11 cellular contexts compared by ENCODE assay signal in the genomic region with DNA sequence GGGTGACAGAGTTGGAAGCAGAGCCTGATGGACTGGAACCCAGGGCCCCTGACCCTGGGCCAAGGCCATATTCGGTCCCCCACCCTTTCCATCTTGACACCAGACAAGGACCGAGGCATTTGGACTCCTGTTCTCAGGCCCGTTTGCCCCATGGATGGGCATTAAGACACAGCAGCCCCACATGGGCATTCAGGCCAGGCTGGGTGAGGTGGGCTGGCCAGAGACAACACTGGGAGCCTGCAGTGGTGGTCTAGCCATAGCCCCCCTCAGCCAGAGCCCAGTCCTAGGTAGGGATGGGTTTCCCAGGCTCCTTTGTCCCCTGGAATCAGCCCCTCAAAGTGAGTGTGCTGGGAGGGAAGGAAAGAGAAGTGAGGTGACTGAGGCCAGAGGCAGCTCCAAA. TPM values are rescaled to one million over a fixed set of nuclear protein-coding genes. Genes with fewer than 3 reads are reported as not detected.
A peak's percentile ranks its signal among the peaks of the same experiment; 100 is the strongest.
DNase-seq lines count a peak whose midpoint lies in the region; ATAC-seq and TF ChIP-seq lines count a peak whose summit lies in the region.
"Had no signal": no experiment of that assay in that cellular context is flagged by ENCODE, and none has a peak within 500 bp of the region (broad histone marks: within the 10 kb centered on the region; RNA-seq: fewer than 3 reads in every experiment).

No MANE protein-coding gene starts in this region.

- no peak for ATAC-seq in heart left ventricle
- no peak for ATAC-seq in left ventricle myocardium superior
- no peak for ATAC-seq in naive thymus-derived CD8-positive, alpha-beta T cell

- 45 to 61% (median 50%) methylated on average over 3 of the region's 3 CpGs for WGBS in heart left ventricle, 4 donors
- 69 to 92% (median 76%) methylated on average over 3 of the region's 3 CpGs; no CpG with 5 or more reads in 1 of the 5 donors for WGBS in spleen, 5 donors

- H3K36me3 ChIP-seq in heart left ventricle, result peaks cover 0 to 44% (median 34%) of the 10 kb centered on the region in 9 donors
- no peaks in the 10 kb centered on the region for H3K36me3 ChIP-seq in uterus
- H3K36me3 ChIP-seq in spleen, result peaks cover 0 to 49% (median 26%) of the 10 kb centered on the region in 6 donors
- H3K36me3 ChIP-seq: BE2C had no signal

- H3K4me1 Mint-ChIP-seq in dendritic cell treated with granulocyte-macrophage colony-stimulating factor and Interleukin-4, amounts not matched to agents 40 ng/mL and 50 ng/mL, for 4 days (ENCODE audit: low read depth), result peaks cover 43% of the 10 kb centered on the region
- H3K4me1 Mint-ChIP-seq in naive thymus-derived CD8-positive, alpha-beta T cell, result peaks cover 23 to 56% (median 49%) of the 10 kb centered on the region in 4 donors

- H3K36me3 Mint-ChIP-seq in dendritic cell treated with granulocyte-macrophage colony-stimulating factor and Interleukin-4, amounts not matched to agents 40 ng/mL and 50 ng/mL, for 4 days (ENCODE audit: low read depth), result peaks cover 53% of the 10 kb centered on the region
- H3K36me3 Mint-ChIP-seq in naive thymus-derived CD8-positive, alpha-beta T cell, result peaks cover 0 to 28% (median 0%) of the 10 kb centered on the region in 3 donors

- no peak for TF ChIP-seq POLR2A in heart left ventricle (IDR thresholded peaks at IDR 0.05)
- TF ChIP-seq POLR2A in uterus (IDR thresholded peaks at IDR 0.05), result no peak
- no peak for TF ChIP-seq POLR2A in spleen (IDR thresholded peaks at IDR 0.05)

- H3K4me3 ChIP-seq in heart left ventricle, result peak overlapping the region in 9 of 12 donors; percentile 69 to 97 (median 80)
- peak overlapping the region in 1 of 2 donors; percentile 59 for H3K4me3 ChIP-seq in uterus
- H3K4me3 ChIP-seq in spleen, result peak overlapping the region in 3 of 8 donors; percentile 84 to 94 (median 91)

- H3K4me3 Mint-ChIP-seq in dendritic cell treated with granulocyte-macrophage colony-stimulating factor and Interleukin-4, amounts not matched to agents 40 ng/mL and 50 ng/mL, for 4 days, result no peak overlapping the region
- H3K4me3 Mint-ChIP-seq in naive thymus-derived CD8-positive, alpha-beta T cell, result peak overlapping the region in 9 of 10 donors; percentile 26 to 99 (median 98)

- H3K9me3 ChIP-seq in heart left ventricle, result no peaks in the 10 kb centered on the region
- H3K9me3 ChIP-seq in uterus, result no peaks in the 10 kb centered on the region
- no peaks in the 10 kb centered on the region for H3K9me3 ChIP-seq in spleen
- H3K9me3 ChIP-seq: BE2C had no signal

- no peaks in the 10 kb centered on the region for H3K9me3 Mint-ChIP-seq in dendritic cell treated with granulocyte-macrophage colony-stimulating factor and Interleukin-4, amounts not matched to agents 40 ng/mL and 50 ng/mL, for 4 days
- no peaks in the 10 kb centered on the region for H3K9me3 Mint-ChIP-seq in naive thymus-derived CD8-positive, alpha-beta T cell

- intact Hi-C loops in heart left ventricle (cut with DNase I) (loop anchor here in 5 of 10 donors (5.0 to 10.0 kb wide), 3 partner anchors 56 to 198 kb away; a partner anchor contains a TSS), left ventricle myocardium superior (cut with micrococcal nuclease) (no loop called here), uterus (cut with DNase I; ENCODE audit: low total_unique reads) (no loop called here), spleen (cut with DNase I; ENCODE audit: low total_unique reads) (no loop called here)
- intact Hi-C loops in dendritic cell treated with granulocyte-macrophage colony-stimulating factor and Interleukin-4, amounts not matched to agents 40 ng/mL and 50 ng/mL, for 4 days (cut with micrococcal nuclease), result loop anchor here (10.0 kb wide), 2 partner anchors 58 to 198 kb away; a partner anchor contains a TSS

- H3K27ac ChIP-seq in heart left ventricle, result peak overlapping the region in 10 of 12 donors; percentile 85 to 97 (median 90)
- H3K27ac ChIP-seq in uterus, result peak overlapping the region; percentile 78 to 84
- peak overlapping the region in 2 of 8 donors; percentile 89 to 90 for H3K27ac ChIP-seq in spleen

- peak in 1 of 5 donors; percentile 38 for DNase-seq in heart left ventricle
- no peak for DNase-seq in left ventricle myocardium superior
- no peak for DNase-seq in naive thymus-derived CD8-positive, alpha-beta T cell
- no peak for DNase-seq in uterus
- DNase-seq in GM10248 (ENCODE audit: extremely low spot score), result no peak
- no peak for DNase-seq in DMS 273 treated with DMSO at 0.1 percent for 48 hours (lab: John Stamatoyannopoulos, UW)
- no peak for DNase-seq in spleen
- DNase-seq: BE2C; KG1; stimulated activated CD4-positive, alpha-beta T cell treated with anti-CD3 and anti-CD28 coated beads, Interleukin-15, amount 100 ng/mL, for 24 hours had no signal

- peaks cover 0 to 68% (median 35%) of the 10 kb centered on the region in 12 donors for H3K4me1 ChIP-seq in heart left ventricle
- peaks cover 0 to 17% of the 10 kb centered on the region in 2 donors for H3K4me1 ChIP-seq in uterus
- peaks cover 14 to 65% (median 37%) of the 10 kb centered on the region in 6 donors for H3K4me1 ChIP-seq in spleen

- peak overlapping the region; percentile 12 for H3K27ac Mint-ChIP-seq in dendritic cell treated with granulocyte-macrophage colony-stimulating factor and Interleukin-4, amounts not matched to agents 40 ng/mL and 50 ng/mL, for 4 days
- peak overlapping the region in 5 of 10 donors; percentile 25 to 95 (median 60) for H3K27ac Mint-ChIP-seq in naive thymus-derived CD8-positive, alpha-beta T cell

- CTCF ChIA-PET in GM10248 (lab: Yijun Ruan, JAX), result interaction anchor here (1.3 to 15.6 kb wide), 4 partner anchors 9 to 101 kb away, joined by 3 to 246 read pairs (median 4); no protein-coding TSS in a partner anchor

- TF ChIP-seq CTCF in heart left ventricle (IDR thresholded peaks at IDR 0.05) (no peak), uterus (IDR thresholded peaks at IDR 0.05) (no peak), GM10248 (IDR thresholded peaks at IDR 0.05; ENCODE audit: control extremely low read depth, extremely low read depth, low read depth, missing control alignments) (no peak), spleen (IDR thresholded peaks at IDR 0.05 in 8 of 11, conservative IDR thresholded peaks at IDR 0.05 in 3 of 11) (no peak)

- H3K27me3 Mint-ChIP-seq in dendritic cell treated with granulocyte-macrophage colony-stimulating factor and Interleukin-4, amounts not matched to agents 40 ng/mL and 50 ng/mL, for 4 days, result peaks cover 5% of the 10 kb centered on the region
- H3K27me3 Mint-ChIP-seq in naive thymus-derived CD8-positive, alpha-beta T cell, result peaks cover 0 to 5% (median 0%) of the 10 kb centered on the region in 5 donors

- POLR2A ChIA-PET in naive thymus-derived CD8-positive, alpha-beta T cell (lab: Charles Lee), result interaction anchor here (0.8 to 1.5 kb wide), 3 partner anchors 18 to 55 kb away, joined by 3 to 4 read pairs (median 4); no protein-coding TSS in a partner anchor
- POLR2A ChIA-PET in GM10248 (lab: Yijun Ruan, JAX), result interaction anchor here (0.6 kb wide), 1 partner anchor 865 kb away, joined by 7 read pairs; no protein-coding TSS in a partner anchor

- H3K27me3 ChIP-seq in heart left ventricle, result no peaks in the 10 kb centered on the region
- no peaks in the 10 kb centered on the region for H3K27me3 ChIP-seq in uterus
- no peaks in the 10 kb centered on the region for H3K27me3 ChIP-seq in spleen (replicated peaks in 1 of 7)
- H3K27me3 ChIP-seq: BE2C had no signal

RNA-seq across cellular contexts. Expression of a gene that starts 1.6 kb away (rescaled TPM):
- total RNA-seq in heart left ventricle (100 to 1,000 TPM; 142 to 490 (median 200) TPM), left ventricle myocardium superior (277 TPM), uterus (10 to 100 TPM; 12.9 to 62.6 (median 32.4) TPM), spleen (10 to 100 TPM; 22.9 to 41.5 (median 26.1) TPM)
- polyA plus RNA-seq in heart left ventricle (100 to 1,000 TPM; 125 to 173 TPM), spleen (10 to 100 TPM in 1 of 3 donors, 1 to 10 TPM in 2; 8.7 to 16.9 (median 9.5) TPM)
- 10 to 100 TPM; 44.4 to 45.3 TPM for total RNA-seq in naive thymus-derived CD8-positive, alpha-beta T cell
- polyA plus RNA-seq in naive thymus-derived CD8-positive, alpha-beta T cell, result 10 to 100 TPM; 27.9 to 47.4 (median 40.4) TPM

RNA-seq across cellular contexts. Expression of a gene that starts 33.2 kb away (rescaled TPM):
- total RNA-seq in heart left ventricle (1 to 10 TPM in 7 of 9 donors, under 1 TPM in 2; 0.44 to 3.9 (median 1.2) TPM), left ventricle myocardium superior (1.2 TPM), uterus (10 to 100 TPM in 1 of 4 donors, 1 to 10 TPM in 2, not detected in 1; 2.3 to 11.3 (median 6.2) TPM), spleen (1 to 10 TPM; 1.2 to 7.5 (median 4.1) TPM)
- polyA plus RNA-seq in heart left ventricle (1 to 10 TPM in 1 of 2 donors, under 1 TPM in 1; 0.72 to 2.8 TPM), spleen (1 to 10 TPM; 1.1 to 1.9 (median 1.1) TPM)
- under 1 TPM in 1 of 2 experiments, not detected in 1; 0.30 TPM for total RNA-seq in naive thymus-derived CD8-positive, alpha-beta T cell
- not detected for polyA plus RNA-seq in naive thymus-derived CD8-positive, alpha-beta T cell

RNA-seq across cellular contexts. Expression of a gene that starts 40.8 kb away (rescaled TPM):
- total RNA-seq in heart left ventricle (10 to 100 TPM; 18.4 to 71.2 (median 23.6) TPM), left ventricle myocardium superior (16.5 TPM), uterus (10 to 100 TPM; 14.3 to 73.1 (median 33.4) TPM), spleen (10 to 100 TPM; 22.7 to 52.3 (median 41.1) TPM)
- polyA plus RNA-seq in heart left ventricle (10 to 100 TPM; 16.8 to 72.9 TPM), spleen (10 to 100 TPM in 1 of 3 donors, 1 to 10 TPM in 2; 5.5 to 16.6 (median 8.1) TPM)
- total RNA-seq in naive thymus-derived CD8-positive, alpha-beta T cell, result 1 to 10 TPM; 8.0 to 8.5 TPM
- polyA plus RNA-seq in naive thymus-derived CD8-positive, alpha-beta T cell, result 1 to 10 TPM in 2 of 3 donors, under 1 TPM in 1; 0.40 to 1.5 (median 1.4) TPM

RNA-seq across cellular contexts. Expression of a gene that starts 53.7 kb away (rescaled TPM):
- total RNA-seq in heart left ventricle, result 10 to 100 TPM; 17.0 to 55.9 (median 31.3) TPM
- polyA plus RNA-seq in heart left ventricle, result 10 to 100 TPM; 30.4 to 33.4 TPM
- total RNA-seq in left ventricle myocardium superior, result 37.6 TPM
- total RNA-seq in naive thymus-derived CD8-positive, alpha-beta T cell, result 10 to 100 TPM; 82.8 to 83.6 TPM
- polyA plus RNA-seq in naive thymus-derived CD8-positive, alpha-beta T cell, result under 1 TPM; 0.29 to 0.84 (median 0.67) TPM
- 10 to 100 TPM in 3 of 4 donors, 1 to 10 TPM in 1; 9.2 to 65.3 (median 20.6) TPM for total RNA-seq in uterus
- 100 to 1,000 TPM in 4 of 7 donors, 10 to 100 TPM in 3; 54.1 to 136 (median 112) TPM for total RNA-seq in spleen
- polyA plus RNA-seq in spleen, result 100 to 1,000 TPM in 1 of 3 donors, 10 to 100 TPM in 2; 30.0 to 105 (median 40.9) TPM
